1 cellular context compared by ENCODE assay signal in the genomic region with DNA sequence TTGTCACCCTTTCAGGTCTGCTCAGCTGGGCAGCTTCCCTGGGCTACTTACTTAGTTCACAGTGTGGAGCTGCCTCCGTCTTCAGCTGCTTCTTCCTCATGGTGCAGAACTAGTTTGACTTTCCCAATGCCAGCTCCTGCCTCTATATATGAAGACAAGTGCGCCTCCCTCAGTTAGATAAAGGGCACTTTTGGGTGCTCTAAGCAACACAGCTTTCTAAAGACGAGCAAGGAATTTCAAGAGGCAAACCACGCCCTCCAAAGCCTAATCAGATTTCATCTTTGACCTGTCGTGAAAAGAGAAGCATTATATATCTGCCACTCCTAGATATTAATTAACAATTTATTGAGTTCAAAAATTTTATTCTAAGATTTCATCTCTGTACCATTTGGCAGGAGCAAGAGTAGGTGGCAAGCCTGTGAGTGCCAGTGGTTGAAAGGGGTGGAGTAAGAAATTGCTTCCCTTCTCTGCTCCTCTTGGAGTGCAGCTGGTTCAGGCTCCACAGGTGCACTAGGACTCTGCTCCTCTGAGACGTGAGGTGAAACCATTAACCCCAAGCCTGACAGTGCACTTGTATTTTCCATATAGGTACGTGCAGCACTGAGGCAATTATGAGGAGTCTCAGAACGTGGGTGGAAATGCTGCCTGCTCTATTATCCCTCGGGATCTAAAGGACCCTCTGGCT.
TF ChIP-seq lines count a peak whose summit lies in the region.

No MANE protein-coding gene starts in this region.

TF ChIP-seq in GM12878, 131 proteins besides CTCF, POLR2A, EP300 and RAD21:
- TF ChIP-seq, protein P1, sequence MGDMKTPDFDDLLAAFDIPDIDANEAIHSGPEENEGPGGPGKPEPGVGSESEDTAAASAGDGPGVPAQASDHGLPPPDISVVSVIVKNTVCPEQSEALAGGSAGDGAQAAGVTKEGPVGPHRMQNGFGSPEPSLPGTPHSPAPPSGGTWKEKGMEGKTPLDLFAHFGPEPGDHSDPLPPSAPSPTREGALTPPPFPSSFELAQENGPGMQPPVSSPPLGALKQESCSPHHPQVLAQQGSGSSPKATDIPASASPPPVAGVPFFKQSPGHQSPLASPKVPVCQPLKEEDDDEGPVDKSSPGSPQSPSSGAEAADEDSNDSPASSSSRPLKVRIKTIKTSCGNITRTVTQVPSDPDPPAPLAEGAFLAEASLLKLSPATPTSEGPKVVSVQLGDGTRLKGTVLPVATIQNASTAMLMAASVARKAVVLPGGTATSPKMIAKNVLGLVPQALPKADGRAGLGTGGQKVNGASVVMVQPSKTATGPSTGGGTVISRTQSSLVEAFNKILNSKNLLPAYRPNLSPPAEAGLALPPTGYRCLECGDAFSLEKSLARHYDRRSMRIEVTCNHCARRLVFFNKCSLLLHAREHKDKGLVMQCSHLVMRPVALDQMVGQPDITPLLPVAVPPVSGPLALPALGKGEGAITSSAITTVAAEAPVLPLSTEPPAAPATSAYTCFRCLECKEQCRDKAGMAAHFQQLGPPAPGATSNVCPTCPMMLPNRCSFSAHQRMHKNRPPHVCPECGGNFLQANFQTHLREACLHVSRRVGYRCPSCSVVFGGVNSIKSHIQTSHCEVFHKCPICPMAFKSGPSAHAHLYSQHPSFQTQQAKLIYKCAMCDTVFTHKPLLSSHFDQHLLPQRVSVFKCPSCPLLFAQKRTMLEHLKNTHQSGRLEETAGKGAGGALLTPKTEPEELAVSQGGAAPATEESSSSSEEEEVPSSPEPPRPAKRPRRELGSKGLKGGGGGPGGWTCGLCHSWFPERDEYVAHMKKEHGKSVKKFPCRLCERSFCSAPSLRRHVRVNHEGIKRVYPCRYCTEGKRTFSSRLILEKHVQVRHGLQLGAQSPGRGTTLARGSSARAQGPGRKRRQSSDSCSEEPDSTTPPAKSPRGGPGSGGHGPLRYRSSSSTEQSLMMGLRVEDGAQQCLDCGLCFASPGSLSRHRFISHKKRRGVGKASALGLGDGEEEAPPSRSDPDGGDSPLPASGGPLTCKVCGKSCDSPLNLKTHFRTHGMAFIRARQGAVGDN (IDR thresholded peaks at IDR 0.05): no peak
- TF ChIP-seq SMC3 (IDR thresholded peaks at IDR 0.05; ENCODE audit: borderline replicate concordance, low read length): peak; percentile 40; the same call in 1 of the 2 replicates
